Comparison of ENCODE assay signal across 18 cellular contexts in the genomic region with DNA sequence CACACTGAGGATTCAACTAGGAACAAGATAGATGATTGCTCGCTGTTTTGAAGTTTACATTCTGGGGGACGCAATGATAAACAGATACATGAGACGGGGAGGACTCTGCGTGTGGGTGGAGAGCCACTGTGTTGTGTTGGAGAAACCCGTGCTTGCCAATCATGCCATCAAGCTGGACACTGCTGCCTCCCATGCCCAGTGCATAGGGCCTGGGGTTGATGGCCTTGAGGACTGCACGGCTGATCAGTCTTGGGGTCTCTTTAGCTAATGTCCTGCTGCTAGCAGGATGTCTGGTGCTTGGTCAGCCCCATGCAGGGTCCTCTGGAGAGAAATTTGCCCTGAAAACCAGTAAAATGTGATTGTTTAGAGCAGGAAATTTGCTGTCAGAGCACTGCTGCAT.
DNase-seq lines count a peak whose midpoint lies in the region; ATAC-seq and TF ChIP-seq lines count a peak whose summit lies in the region.
"Had no signal": no experiment of that assay in that cellular context is flagged by ENCODE, and none has a peak within 500 bp of the region (broad histone marks: within the 10 kb centered on the region; RNA-seq: fewer than 3 reads in every experiment).

No MANE protein-coding gene starts in this region.

- no peaks in the 10 kb centered on the region for H3K4me1 Mint-ChIP-seq in endodermal cell
- H3K4me1 Mint-ChIP-seq in neural progenitor cell, result peaks cover 33% of the 10 kb centered on the region
- no peaks in the 10 kb centered on the region for H3K4me1 Mint-ChIP-seq in stimulated activated effector memory CD8-positive, alpha-beta T cell treated with anti-CD3 and anti-CD28 coated beads, Interleukin-12 subunit alpha, Interleukin-12 subunit beta, amount 100 ng/mL, for 72 hours
- H3K4me1 Mint-ChIP-seq: CD14-positive monocyte; CD4-positive, alpha-beta memory T cell had no signal

- H3K9me3 Mint-ChIP-seq in endodermal cell (no peaks in the 10 kb centered on the region), neural progenitor cell (no peaks in the 10 kb centered on the region)
- peaks cover 3% of the 10 kb centered on the region for H3K9me3 Mint-ChIP-seq in stimulated activated effector memory CD8-positive, alpha-beta T cell treated with anti-CD3 and anti-CD28 coated beads, Interleukin-12 subunit alpha, Interleukin-12 subunit beta, amount 100 ng/mL, for 72 hours
- H3K9me3 Mint-ChIP-seq: CD4-positive, alpha-beta memory T cell had no signal

- no peaks in the 10 kb centered on the region for H3K79me2 ChIP-seq in neural progenitor cell (ENCODE audit: low read depth)

- H3K36me3 Mint-ChIP-seq in endodermal cell (ENCODE audit: low read depth) (no peaks in the 10 kb centered on the region), neural progenitor cell (no peaks in the 10 kb centered on the region)
- no peaks in the 10 kb centered on the region for H3K36me3 Mint-ChIP-seq in stimulated activated effector memory CD8-positive, alpha-beta T cell treated with anti-CD3 and anti-CD28 coated beads, Interleukin-12 subunit alpha, Interleukin-12 subunit beta, amount 100 ng/mL, for 72 hours
- H3K36me3 Mint-ChIP-seq: CD14-positive monocyte; CD4-positive, alpha-beta memory T cell had no signal

- H3K27me3 ChIP-seq in endodermal cell (ENCODE audit: control insufficient read depth, insufficient read depth, low read length, poor library complexity, severe bottlenecking), result no peaks in the 10 kb centered on the region
- H3K27me3 ChIP-seq in neural progenitor cell, result no peaks in the 10 kb centered on the region
- H3K27me3 ChIP-seq: BLaER1 had no signal

- H3K36me3 ChIP-seq in endodermal cell (ENCODE audit: control insufficient read depth, insufficient read depth, low read length) (no peaks in the 10 kb centered on the region), neural progenitor cell (no peaks in the 10 kb centered on the region)
- H3K36me3 ChIP-seq: BLaER1 had no signal

- H3K4me3 Mint-ChIP-seq in endodermal cell (no peak overlapping the region), neural progenitor cell (no peak overlapping the region)
- no peak overlapping the region for H3K4me3 Mint-ChIP-seq in stimulated activated effector memory CD8-positive, alpha-beta T cell treated with anti-CD3 and anti-CD28 coated beads, Interleukin-12 subunit alpha, Interleukin-12 subunit beta, amount 100 ng/mL, for 72 hours
- H3K4me3 Mint-ChIP-seq: CD14-positive monocyte; CD4-positive, alpha-beta memory T cell; HFFc6 had no signal

- DNase-seq in activated effector memory CD4-positive, alpha-beta T cell treated with anti-CD3 and anti-CD28 coated beads, Interleukin-2, amount 50 U/mL, for 16 hours, result peak; percentile 21
- no peak for DNase-seq in activated effector memory CD4-positive, alpha-beta T cell treated with Interleukin-2 at 50 U/mL for 16 hours
- peak; percentile 26 for DNase-seq in endodermal cell
- no peak for DNase-seq in neural progenitor cell (ENCODE audit: low spot score)
- no peak for DNase-seq in stimulated activated effector memory CD8-positive, alpha-beta T cell treated with anti-CD3 and anti-CD28 coated beads, Interleukin-12 subunit alpha, Interleukin-12 subunit beta, amount 100 ng/mL, for 72 hours (ENCODE audit: low spot score in 2 of 2)
- no peak for DNase-seq in GM13977 (ENCODE audit: low spot score)
- DNase-seq: 8988T; CD4-positive, alpha-beta memory T cell; DMS153; DMS79; GDM1; GOT3; H7; HFFc6 had no signal

- no peak overlapping the region for H2AFZ ChIP-seq in neural progenitor cell (replicated peaks)

- H3K27ac Mint-ChIP-seq in endodermal cell (no peak overlapping the region), neural progenitor cell (peak overlapping the region; percentile 89)
- H3K27ac Mint-ChIP-seq in stimulated activated effector memory CD8-positive, alpha-beta T cell treated with anti-CD3 and anti-CD28 coated beads, Interleukin-12 subunit alpha, Interleukin-12 subunit beta, amount 100 ng/mL, for 72 hours, result no peak overlapping the region
- H3K27ac Mint-ChIP-seq: CD14-positive monocyte; CD4-positive, alpha-beta memory T cell; HFFc6 had no signal

- H4K20me1 ChIP-seq in neural progenitor cell (ENCODE audit: low read depth), result no peaks in the 10 kb centered on the region
- H4K20me1 ChIP-seq: BLaER1 had no signal

- H3K4me1 ChIP-seq in endodermal cell (ENCODE audit: control insufficient read depth, insufficient read depth, low read length), result no peaks in the 10 kb centered on the region
- no peaks in the 10 kb centered on the region for H3K4me1 ChIP-seq in neural progenitor cell

- TF ChIP-seq CTCF in endodermal cell (conservative IDR thresholded peaks at IDR 0.05) (no peak), neural progenitor cell (IDR thresholded peaks at IDR 0.05) (no peak), GM13977 (IDR thresholded peaks at IDR 0.05; ENCODE audit: extremely low read depth, insufficient read depth, missing control alignments) (no peak)

- H3F3A ChIP-seq in neural progenitor cell (ENCODE audit: low read depth), result no peaks in the 10 kb centered on the region

- H3K4me3 ChIP-seq in endodermal cell (ENCODE audit: low read length) (no peak overlapping the region), neural progenitor cell (no peak overlapping the region)
- H3K4me3 ChIP-seq: BLaER1 had no signal

- no peak overlapping the region for H3K4me2 ChIP-seq in neural progenitor cell
- H3K4me2 ChIP-seq: BLaER1 had no signal

- H3K27ac ChIP-seq in endodermal cell (ENCODE audit: low read depth, low read length) (no peak overlapping the region), neural progenitor cell (no peak overlapping the region)
- H3K27ac ChIP-seq: BLaER1 had no signal

- H3K9ac ChIP-seq in endodermal cell (ENCODE audit: extremely low read depth, low read length, poor library complexity, severe bottlenecking), result no peak overlapping the region
- no peak overlapping the region for H3K9ac ChIP-seq in neural progenitor cell
- H3K9ac ChIP-seq: BLaER1 had no signal

- 92 to 98% methylated on average over 6 of the region's 6 CpGs for WGBS in endodermal cell (ENCODE audit: insufficient coverage in 1 of 2, insufficient read length in 1 of 2), 2 experiments

- ATAC-seq in HG03457 (IDR thresholded peaks at IDR 0.05; ENCODE audit: unreplicated experiment), result no peak
- no peak for ATAC-seq in stimulated activated effector memory CD8-positive, alpha-beta T cell treated with anti-CD3 and anti-CD28 coated beads, Interleukin-12 subunit alpha, Interleukin-12 subunit beta, amount 100 ng/mL, for 72 hours
- ATAC-seq: HCT116 had no signal

- H3K9me3 ChIP-seq in endodermal cell (ENCODE audit: control insufficient read depth, low read length), result no peaks in the 10 kb centered on the region
- H3K9me3 ChIP-seq in neural progenitor cell (ENCODE audit: low read depth), result no peaks in the 10 kb centered on the region
- H3K9me3 ChIP-seq: BLaER1 had no signal

- in situ Hi-C loops in GM13977 (cut with MboI; ENCODE audit: low pct_unique_long_range_greater_than_20kb, low sequenced_read_pairs, unreplicated experiment), result no loop called here

- H3K27me3 Mint-ChIP-seq in endodermal cell (ENCODE audit: insufficient read depth) (peaks cover 1% of the 10 kb centered on the region), neural progenitor cell (ENCODE audit: insufficient read depth, low read depth) (peaks cover 2% of the 10 kb centered on the region)

Comparison
In these comparisons a context has a peak if more than half of its experiments do, and no peak if none do; other contexts are left out.
1. DNase-seq: peak in activated effector memory CD4-positive, alpha-beta T cell treated with anti-CD3 and anti-CD28 coated beads, Interleukin-2, amount 50 U/mL, for 16 hours (single experiment) and endodermal cell (single experiment); none in activated effector memory CD4-positive, alpha-beta T cell treated with Interleukin-2 at 50 U/mL for 16 hours (single experiment), neural progenitor cell (single experiment), stimulated activated effector memory CD8-positive, alpha-beta T cell treated with anti-CD3 and anti-CD28 coated beads, Interleukin-12 subunit alpha, Interleukin-12 subunit beta, amount 100 ng/mL, for 72 hours (0 of 2) and GM13977 (single experiment).